ENCODE assay signal across 8 cellular contexts in genomic region chr15:37135225-37135624, GRCh38. TPM values are rescaled to one million over a fixed set of nuclear protein-coding genes. Genes with fewer than 3 reads are reported as not detected.
A peak's percentile ranks its signal among the peaks of the same experiment; 100 is the strongest.
DNase-seq lines count a peak whose midpoint lies in the region; ATAC-seq and TF ChIP-seq lines count a peak whose summit lies in the region.

No MANE protein-coding gene starts in this region.

- H3K4me1 ChIP-seq in GM23338 (ENCODE audit: insufficient read depth) = 0 out of 2 replicates have a peak, but pooled peaks cover 6% of the 10 kb centered on the region

- H4K20me1 ChIP-seq in GM23338 (replicated peaks; ENCODE audit: insufficient read depth) = no peaks in the 10 kb centered on the region

- H3F3A ChIP-seq in GM23338 (replicated peaks; ENCODE audit: low read depth) = no peaks in the 10 kb centered on the region

- TF ChIP-seq CTCF in GM23338 (conservative IDR thresholded peaks at IDR 0.05; ENCODE audit: low read depth in 2 of 2) (peak; percentile 39 to 60), foreskin fibroblast (IDR thresholded peaks at IDR 0.05; ENCODE audit: low read depth, low read length) (peak; percentile 24)

- no peaks in the 10 kb centered on the region for H3K79me2 ChIP-seq in GM23338 (replicated peaks; ENCODE audit: insufficient read depth)

- H3K4me1 Mint-ChIP-seq in GM23338 = peaks cover 21% of the 10 kb centered on the region

- H3K4me2 ChIP-seq in GM23338 = no peak overlapping the region

- peak overlapping the region; percentile 57; the same call in 1 of the 2 replicates for H2AFZ ChIP-seq in GM23338

- H3K27ac ChIP-seq in GM23338 (ENCODE audit: low read depth) = no peak overlapping the region

- H3K27me3 Mint-ChIP-seq in GM23338 (ENCODE audit: insufficient read depth, low read depth, poor library complexity) = peaks cover 3% of the 10 kb centered on the region

- H3K9me3 Mint-ChIP-seq in GM23338 = no peaks in the 10 kb centered on the region

- H3K27me3 ChIP-seq in GM23338 (ENCODE audit: insufficient read depth) = no peaks in the 10 kb centered on the region

- H3K4me3 ChIP-seq in GM23338 (no peak overlapping the region), foreskin fibroblast (ENCODE audit: low read depth in 1 of 2, low read length in 2 of 2) (no peak overlapping the region)

- peak; percentile 31 for DNase-seq in ELF-1 (ENCODE audit: low read depth, low spot score)
- DNase-seq in GM23338 (ENCODE audit: low spot score) = peak; percentile 71
- peak; percentile 3 for DNase-seq in NCI-H146 (lab: John Stamatoyannopoulos, UW)
- DNase-seq in foreskin fibroblast = peak in 1 of 2 donors; percentile 15
- DNase-seq in NCI-H2029 (lab: John Stamatoyannopoulos, UW) = no peak
- DNase-seq in inferior parietal cortex (ENCODE audit: extremely low spot score) = no peak
- DNase-seq in T1000 (lab: John Stamatoyannopoulos, UW) = no peak

- H3K36me3 ChIP-seq in GM23338 (ENCODE audit: insufficient read depth) = no peaks in the 10 kb centered on the region

- no peak overlapping the region for H3K27ac Mint-ChIP-seq in GM23338

- H3K36me3 Mint-ChIP-seq in GM23338 (ENCODE audit: low read depth) = no peaks in the 10 kb centered on the region

- ATAC-seq in GM23338 (peak; percentile 93), GM19467 (IDR thresholded peaks at IDR 0.05; ENCODE audit: unreplicated experiment) (no peak)

- no peak overlapping the region for H3K4me3 Mint-ChIP-seq in GM23338

- no peaks in the 10 kb centered on the region for H3K9me2 ChIP-seq in GM23338 (ENCODE audit: insufficient read depth)

TF ChIP-seq in GM23338, 12 proteins besides CTCF, POLR2A, EP300 and RAD21:
- no peak for TF ChIP-seq POLR2AphosphoS5 (IDR thresholded peaks at IDR 0.05; ENCODE audit: low read depth)
- TF ChIP-seq ZNF462 (CRISPR knock-in tag; IDR thresholded peaks at IDR 0.05) = 0 out of 2 replicates have a peak, but pooled peaks have one; percentile 10
- no peak for TF ChIP-seq ZNF114 (CRISPR knock-in tag; IDR thresholded peaks at IDR 0.05)

RNA-seq across cellular contexts. Expression of gene MEIS2, which starts 34.9 kb away (rescaled TPM):
- total RNA-seq in GM23338 (2014; rRNA removed; shearing (Covaris generic)) = not detected in 2 replicates
- 0.16 and 0.27 TPM in 2 replicates for polyA plus RNA-seq in GM23338 (2016; fragmentation: Nextera tagmentation; extraction: Ambion mirVana)

Comparison
In these comparisons a context has a peak if more than half of its experiments do, and no peak if none do; other contexts are left out.
1. DNase-seq: peak in ELF-1 (single experiment), GM23338 (single experiment) and NCI-H146 (single experiment); none in NCI-H2029 (single experiment), inferior parietal cortex (single experiment) and T1000 (single experiment).